ENCODE assay signal across 8 cellular contexts in genomic region chr1:27643626-27644368, GRCh38. TPM values are rescaled to one million over a fixed set of nuclear protein-coding genes. Genes with fewer than 3 reads are reported as not detected.
A peak's percentile ranks its signal among the peaks of the same experiment; 100 is the strongest.
DNase-seq lines count a peak whose midpoint lies in the region; ATAC-seq and TF ChIP-seq lines count a peak whose summit lies in the region.

No MANE protein-coding gene starts in this region.

- H2BK5ac ChIP-seq in mesenchymal stem cell (ENCODE audit: low read depth, low read length, poor library complexity, severe bottlenecking): no peak overlapping the region

- DNase-seq in DMS 273 (lab: John Stamatoyannopoulos, UW; ENCODE audit: unreplicated experiment): peak; percentile 84
- DNase-seq in DMS 273 treated with DMSO at 0.1 percent for 48 hours (lab: John Stamatoyannopoulos, UW): no peak
- peak; percentile 63 for DNase-seq in MM.1S
- peak; percentile 56 for DNase-seq in activated CD4-positive, alpha-beta T cell treated with anti-CD3 and anti-CD28 coated beads for 1 hour
- peak; percentile 72 for DNase-seq in choroid plexus epithelial cell (ENCODE audit: low read depth)
- peak; percentile 64 for DNase-seq in mesenchymal stem cell
- DNase-seq in thoracic aorta (ENCODE audit: low spot score): no peak

- H2BK120ac ChIP-seq in mesenchymal stem cell (ENCODE audit: low read depth, low read length): no peak overlapping the region

- H3K9me3 ChIP-seq in MM.1S (replicated peaks; ENCODE audit: insufficient read depth, low read length): no peaks in the 10 kb centered on the region
- no peaks in the 10 kb centered on the region for H3K9me3 ChIP-seq in mesenchymal stem cell (ENCODE audit: control insufficient read depth, low read length)
- H3K9me3 ChIP-seq in thoracic aorta: no peaks in the 10 kb centered on the region

- H3K4me1 ChIP-seq in MM.1S (ENCODE audit: low read length): no peaks in the 10 kb centered on the region
- H3K4me1 ChIP-seq in mesenchymal stem cell (ENCODE audit: control insufficient read depth, insufficient read depth, low read depth, low read length): peaks cover 2% of the 10 kb centered on the region
- peaks cover 4 to 6% of the 10 kb centered on the region in 2 donors for H3K4me1 ChIP-seq in thoracic aorta (ENCODE audit: control insufficient read depth in 1 of 2, low read depth in 2 of 2)

- no peaks in the 10 kb centered on the region for H3F3A ChIP-seq in MM.1S (ENCODE audit: insufficient read depth, low read length)

- H3K27ac ChIP-seq in MM.1S (ENCODE audit: low read length) (no peak overlapping the region), mesenchymal stem cell (ENCODE audit: low read length, poor library complexity, severe bottlenecking) (no peak overlapping the region), thoracic aorta (no peak overlapping the region)

- no peak overlapping the region for H3K14ac ChIP-seq in mesenchymal stem cell (ENCODE audit: low read length in 2 of 2)

- H2AK5ac ChIP-seq in mesenchymal stem cell (ENCODE audit: low read length, severe bottlenecking): no peak overlapping the region

- H3K23ac ChIP-seq in mesenchymal stem cell (ENCODE audit: low read length in 2 of 2): no peak overlapping the region

- H2BK12ac ChIP-seq in mesenchymal stem cell (ENCODE audit: low read length in 2 of 2): no peak overlapping the region

- no peaks in the 10 kb centered on the region for H4K20me1 ChIP-seq in MM.1S (ENCODE audit: insufficient read depth, low read length)

- WGBS in mesenchymal stem cell: 30% methylated on average over 12 of the region's 12 CpGs

- no peak overlapping the region for H3K4ac ChIP-seq in mesenchymal stem cell (ENCODE audit: low read depth in 1 of 2, low read length in 2 of 2)

- peak; percentile 77 for TF ChIP-seq CTCF in MM.1S (IDR thresholded peaks at IDR 0.05; ENCODE audit: low read length)
- peak; percentile 88 for TF ChIP-seq CTCF in choroid plexus epithelial cell (conservative IDR thresholded peaks at IDR 0.05; ENCODE audit: low read depth, low read length)
- peak; percentile 88 for TF ChIP-seq CTCF in thoracic aorta (IDR thresholded peaks at IDR 0.05)

- no peaks in the 10 kb centered on the region for H3K9me2 ChIP-seq in MM.1S (replicated peaks; ENCODE audit: insufficient read depth, low read length)

- no peak overlapping the region for H4K8ac ChIP-seq in mesenchymal stem cell (ENCODE audit: low read length)

- H3K79me2 ChIP-seq in MM.1S (ENCODE audit: low read length): no peaks in the 10 kb centered on the region

- ATAC-seq in thoracic aorta (ENCODE audit: insufficient number of reproducible peaks, low FRiP score, low read depth) (no peak), GM19397 (IDR thresholded peaks at IDR 0.05; ENCODE audit: unreplicated experiment) (no peak)

- H3K4me2 ChIP-seq in MM.1S (ENCODE audit: low read depth, low read length) (no peak overlapping the region), mesenchymal stem cell (ENCODE audit: low read length, poor library complexity, severe bottlenecking) (no peak overlapping the region)

- no peak overlapping the region for H2BK15ac ChIP-seq in mesenchymal stem cell (ENCODE audit: low read depth, poor library complexity, severe bottlenecking)

- no peak overlapping the region for H3K18ac ChIP-seq in mesenchymal stem cell (ENCODE audit: low read depth in 1 of 2, low read length in 2 of 2)

- H3K9ac ChIP-seq in MM.1S (ENCODE audit: low read length): no peak overlapping the region
- no peak overlapping the region for H3K9ac ChIP-seq in mesenchymal stem cell (ENCODE audit: low read length)

- H2AFZ ChIP-seq in MM.1S (ENCODE audit: low read length) (no peak overlapping the region), mesenchymal stem cell (ENCODE audit: low read depth, low read length) (no peak overlapping the region)

- H3K27me3 ChIP-seq in MM.1S (replicated peaks; ENCODE audit: insufficient read depth, low read length) (no peaks in the 10 kb centered on the region), mesenchymal stem cell (ENCODE audit: control insufficient read depth in 1 of 2, insufficient read depth in 1 of 2, low read length in 2 of 2) (peaks cover 0 to 9% of the 10 kb centered on the region in 2 experiments), thoracic aorta (replicated peaks; ENCODE audit: insufficient read depth) (no peaks in the 10 kb centered on the region)

- no peak overlapping the region for H3K4me3 ChIP-seq in MM.1S (ENCODE audit: low read length)
- no peak overlapping the region for H3K4me3 ChIP-seq in choroid plexus epithelial cell (ENCODE audit: low read depth, low read length)
- H3K4me3 ChIP-seq in mesenchymal stem cell (ENCODE audit: insufficient read depth in 1 of 2, low read depth in 1 of 2, low read length in 2 of 2): no peak overlapping the region
- no peak overlapping the region for H3K4me3 ChIP-seq in thoracic aorta

- H3K79me1 ChIP-seq in mesenchymal stem cell (replicated peaks; ENCODE audit: low read length, poor library complexity, severe bottlenecking): no peaks in the 10 kb centered on the region

- H3K36me3 ChIP-seq in MM.1S (replicated peaks; ENCODE audit: insufficient read depth, low read length) (no peaks in the 10 kb centered on the region), mesenchymal stem cell (ENCODE audit: control insufficient read depth in 1 of 2, insufficient read depth in 2 of 2, low read depth in 1 of 2, low read length in 2 of 2) (no peaks in the 10 kb centered on the region), thoracic aorta (no peaks in the 10 kb centered on the region)

- H4K91ac ChIP-seq in mesenchymal stem cell (ENCODE audit: low read length): no peak overlapping the region

RNA-seq across cellular contexts. Expression of gene FGR, which starts 8.8 kb away (rescaled TPM):
- 0.04 TPM for polyA plus RNA-seq in mesenchymal stem cell (2013, experiment 1 of 2)
- 0.03 TPM for polyA plus RNA-seq in mesenchymal stem cell (2013, experiment 2 of 2)
- 10 to 100 TPM; 17.0 to 21.5 TPM for total RNA-seq in thoracic aorta

RNA-seq across cellular contexts. Expression of gene IFI6, which starts 28.2 kb away (rescaled TPM):
- polyA plus RNA-seq in mesenchymal stem cell (2013, experiment 1 of 2): 52.5 TPM
- polyA plus RNA-seq in mesenchymal stem cell (2013, experiment 2 of 2): 54.3 TPM
- 100 to 1,000 TPM in 1 of 2 donors, 10 to 100 TPM in 1; 96.9 to 188 TPM for total RNA-seq in thoracic aorta

RNA-seq across cellular contexts. Expression of gene AHDC1, which starts 39.9 kb away (rescaled TPM):
- polyA plus RNA-seq in mesenchymal stem cell (2013, experiment 1 of 2): 27.0 TPM
- polyA plus RNA-seq in mesenchymal stem cell (2013, experiment 2 of 2): 24.1 TPM
- 10 to 100 TPM; 38.3 to 55.4 TPM for total RNA-seq in thoracic aorta

Comparison
In these comparisons a context has a peak if more than half of its experiments do, and no peak if none do; other contexts are left out.
1. DNase-seq: peak in DMS 273 (single experiment), MM.1S (single experiment), activated CD4-positive, alpha-beta T cell treated with anti-CD3 and anti-CD28 coated beads for 1 hour (single experiment), choroid plexus epithelial cell (single experiment) and mesenchymal stem cell (single experiment); none in DMS 273 treated with DMSO at 0.1 percent for 48 hours (single experiment) and thoracic aorta (single experiment).
2. Peak in every context shown above with its lines, with median percentiles within 50 percentile points of each other: CTCF ChIP-seq.